Comparison of ENCODE assay signal across 1 cellular context in genomic region chr1:37994886-37995566, GRCh38.
TF ChIP-seq lines count a peak whose summit lies in the region.

No MANE protein-coding gene starts in this region.

TF ChIP-seq in IMR-90, 13 proteins besides CTCF, POLR2A, EP300 and RAD21:
- TF ChIP-seq SMC3 (IDR thresholded peaks at IDR 0.05; ENCODE audit: low read depth, low read length) (no peak), BHLHE40 (IDR thresholded peaks at IDR 0.05; ENCODE audit: low read depth, low read length) (no peak), MXI1 (IDR thresholded peaks at IDR 0.05; ENCODE audit: borderline replicate concordance, low read depth, low read length) (no peak), NFE2L2 (IDR thresholded peaks at IDR 0.05; ENCODE audit: low read depth, low read length) (no peak), MAZ (IDR thresholded peaks at IDR 0.05; ENCODE audit: borderline replicate concordance, low read depth, low read length) (no peak), ELK1 (IDR thresholded peaks at IDR 0.05; ENCODE audit: borderline replicate concordance, low read depth, low read length) (no peak), CEBPB (IDR thresholded peaks at IDR 0.05; ENCODE audit: low read depth, low read length) (no peak), FOS (IDR thresholded peaks at IDR 0.05; ENCODE audit: low read depth, low read length) (no peak), MAFK (IDR thresholded peaks at IDR 0.05; ENCODE audit: low read depth, low read length) (no peak), RFX5 (IDR thresholded peaks at IDR 0.05; ENCODE audit: low read depth, low read length) (no peak), CHD1 (IDR thresholded peaks at IDR 0.05; ENCODE audit: low read depth, low read length) (no peak), USF2 (IDR thresholded peaks at IDR 0.05; ENCODE audit: low read depth, low read length) (no peak), RCOR1 (IDR thresholded peaks at IDR 0.05; ENCODE audit: insufficient replicate concordance, low read length) (no peak)
TF ChIP-seq in IMR-90: peak in this region for 0.
